ENCODE assay signal across 25 cellular contexts in genomic region chr6:7646394-7646793, GRCh38. TPM values are rescaled to one million over a fixed set of nuclear protein-coding genes. Genes with fewer than 3 reads are reported as not detected.
DNase-seq lines count a peak whose midpoint lies in the region; ATAC-seq and TF ChIP-seq lines count a peak whose summit lies in the region.
"Had no signal": no experiment of that assay in that cellular context is flagged by ENCODE, and none has a peak within 500 bp of the region (broad histone marks: within the 10 kb centered on the region; RNA-seq: fewer than 3 reads in every experiment).

No MANE protein-coding gene starts in this region.

- H3K79me2 ChIP-seq in GM23248 (ENCODE audit: insufficient read depth) = no peaks in the 10 kb centered on the region

- H2AFZ ChIP-seq in GM23248 = no peak overlapping the region

- H3K4me1 Mint-ChIP-seq in immature natural killer cell = no peaks in the 10 kb centered on the region

- peaks cover 4% of the 10 kb centered on the region for H3K4me1 ChIP-seq in GM23248 (ENCODE audit: insufficient read depth)
- H3K4me1 ChIP-seq: esophagus squamous epithelium had no signal

- H3K9ac ChIP-seq in GM23248 = no peak overlapping the region

- CTCF ChIA-PET in AG04449 (lab: Yijun Ruan, JAX) = interaction anchor here (0.9 to 1.1 kb wide), 2 partner anchors 17 to 360 kb away, joined by 3 read pairs; no protein-coding TSS in a partner anchor

- POLR2A ChIA-PET in AG04449 (lab: Yijun Ruan, JAX) = no interaction called here

- no peaks in the 10 kb centered on the region for H4K20me1 ChIP-seq in GM23248 (ENCODE audit: insufficient read depth)

- no peaks in the 10 kb centered on the region for H3K36me3 Mint-ChIP-seq in immature natural killer cell

- H3K9me3 ChIP-seq in GM23248 (ENCODE audit: low read depth) = no peaks in the 10 kb centered on the region
- H3K9me3 ChIP-seq: esophagus squamous epithelium, neutrophil had no signal

- H3K27ac Mint-ChIP-seq in immature natural killer cell = no peak overlapping the region

- H3K4me3 Mint-ChIP-seq in immature natural killer cell = no peak overlapping the region

- no peaks in the 10 kb centered on the region for H3K27me3 ChIP-seq in GM23248 (replicated peaks; ENCODE audit: insufficient read depth)
- H3K27me3 ChIP-seq: esophagus squamous epithelium, neutrophil had no signal

- peaks cover 1% of the 10 kb centered on the region; the same call in 1 of the 2 replicates for H3F3A ChIP-seq in GM23248 (ENCODE audit: insufficient read depth)

- H3K4me2 ChIP-seq in GM23248 (ENCODE audit: unreplicated experiment) = no peak overlapping the region

- TF ChIP-seq CTCF in AG04449 (IDR thresholded peaks at IDR 0.05; ENCODE audit: insufficient read depth, low read length, missing control alignments) (no peak), astrocyte of the spinal cord (IDR thresholded peaks at IDR 0.05; ENCODE audit: low read depth, low read length) (no peak), fibroblast of pulmonary artery (IDR thresholded peaks at IDR 0.05; ENCODE audit: low read length, missing control alignments) (no peak)

- no peaks in the 10 kb centered on the region; the same call in 1 of the 2 replicates for H3K9me2 ChIP-seq in GM23248 (ENCODE audit: insufficient read depth)

- H3K27me3 Mint-ChIP-seq in immature natural killer cell (ENCODE audit: low read depth in 3 of 3) = peaks cover 0 to 2% (median under 1%) of the 10 kb centered on the region in 3 donors

- 50 to 52% methylated on average over 1 of the region's 1 CpG for WGBS in GM23248 (ENCODE audit: low coverage in 1 of 2, low lambda C conversion rate in 2 of 2, missing lambda C conversion rate in 2 of 2), 2 experiments

- no peaks in the 10 kb centered on the region for H3K36me3 ChIP-seq in GM23248 (ENCODE audit: low read depth)
- H3K36me3 ChIP-seq: cardiac muscle cell, esophagus squamous epithelium, neutrophil, WERI-Rb-1 had no signal

- DNase-seq in AG04449 (ENCODE audit: low read depth, low spot score) = peak; percentile 41
- peak; percentile 70 for DNase-seq in GM23248
- DNase-seq in astrocyte of the spinal cord (ENCODE audit: low read depth, low spot score) = peak; percentile 16
- DNase-seq in fibroblast of pulmonary artery (ENCODE audit: low read depth) = peak; percentile 73
- no peak for DNase-seq in G401 (ENCODE audit: low spot score)
- no peak for DNase-seq in activated CD8-positive, alpha-beta memory T cell treated with anti-CD3 and anti-CD28 coated beads, Interleukin-2, amount 50 U/mL, for 48 hours
- DNase-seq in immature natural killer cell = no peak
- DNase-seq: activated CD4-positive, alpha-beta T cell treated with anti-CD3 and anti-CD28 coated beads, Interleukin-2, amount 50 U/mL, for 1 hour; activated effector memory CD4-positive, alpha-beta T cell treated with anti-CD3 and anti-CD28 coated beads, Interleukin-2, amount 50 U/mL, for 16 hours; cortex of kidney; esophagus squamous epithelium; left cardiac atrium; mesenchymal stem cell; MM.1S; NCI-H1417; NCI-H2081 treated with DMSO at 0.1 percent for 48 hours; NCI-H446; small intestine; stimulated activated CD4-positive, alpha-beta T cell treated with anti-CD3 and anti-CD28 coated beads, Interleukin-1b, Interleukin-23, amount 100 ng/mL, for 48 hours; WERI-Rb-1 had no signal

- H3K9me3 Mint-ChIP-seq in immature natural killer cell = no peaks in the 10 kb centered on the region

- peak overlapping the region; percentile 50 for H3K27ac ChIP-seq in GM23248
- H3K27ac ChIP-seq: cardiac muscle cell, esophagus squamous epithelium, neutrophil, WERI-Rb-1 had no signal

- ATAC-seq in GM19397 (IDR thresholded peaks at IDR 0.05; ENCODE audit: unreplicated experiment) = no peak
- ATAC-seq: K562, left cardiac atrium, SK-N-SH treated with all-trans-retinoic acid at 6 μM for 48 hours had no signal

- in situ Hi-C loops in GM23248 (cut with MboI) = no loop called here
- in situ Hi-C loops in astrocyte of the spinal cord (cut with HindIII; ENCODE audit: low sequenced_read_pairs) = no loop called here
- in situ Hi-C loops in G401 (cut with HindIII; ENCODE audit: low sequenced_read_pairs) = no loop called here

- H3K4me3 ChIP-seq in AG04449 (ENCODE audit: low read depth, low read length) (no peak overlapping the region), GM23248 (no peak overlapping the region), astrocyte of the spinal cord (ENCODE audit: low read depth, low read length) (no peak overlapping the region), fibroblast of pulmonary artery (replicated peaks; ENCODE audit: low read depth, low read length) (no peak overlapping the region)
- H3K4me3 ChIP-seq: cardiac muscle cell, esophagus squamous epithelium, K562 had no signal

RNA-seq across cellular contexts. Expression of gene SNRNP48, which starts 56.4 kb away (rescaled TPM):
- total RNA-seq in GM23248 (2014; rRNA removed; shearing (Covaris generic)) = 9.9 and 13.1 TPM in 2 replicates
- 9.7 and 11.5 TPM in 2 replicates for polyA plus RNA-seq in GM23248 (2016; fragmentation: Nextera tagmentation; extraction: Ambion mirVana)
- 11.4 and 18.4 TPM in 2 replicates for total RNA-seq in G401 (2014; rRNA removed; shearing (Covaris generic))
- polyA plus RNA-seq in immature natural killer cell = 1 to 10 TPM; 4.2 to 10.0 (median 9.8) TPM

Comparison
In these comparisons a context has a peak if more than half of its experiments do, and no peak if none do; other contexts are left out.
1. DNase-seq: peak in AG04449 (single experiment), GM23248 (single experiment), astrocyte of the spinal cord (single experiment) and fibroblast of pulmonary artery (single experiment); none in G401 (single experiment), activated CD8-positive, alpha-beta memory T cell treated with anti-CD3 and anti-CD28 coated beads, Interleukin-2, amount 50 U/mL, for 48 hours (single experiment) and immature natural killer cell (0 of 3).